16 cellular contexts compared by ENCODE assay signal in the genomic region with DNA sequence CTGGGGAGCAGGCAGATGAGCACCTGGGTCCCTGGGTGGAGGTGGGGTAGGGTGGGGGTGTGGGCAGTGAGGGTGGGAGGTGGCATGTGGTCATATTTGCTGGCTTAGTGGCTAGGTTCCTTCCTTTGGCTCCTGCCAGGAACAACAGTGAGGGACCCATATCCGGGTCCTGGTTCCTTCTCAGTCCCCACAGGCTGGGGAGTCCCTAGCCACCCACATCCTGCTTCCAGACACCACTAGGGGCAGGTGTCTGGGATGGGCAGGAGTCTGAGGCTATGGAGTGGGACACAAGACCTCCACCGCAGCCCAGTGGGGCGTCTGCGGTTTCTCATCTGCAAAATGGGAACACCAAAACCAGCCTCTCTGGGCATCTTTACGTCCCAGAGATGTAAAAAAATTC. TPM values are rescaled to one million over a fixed set of nuclear protein-coding genes. Genes with fewer than 3 reads are reported as not detected.
DNase-seq lines count a peak whose midpoint lies in the region; ATAC-seq and TF ChIP-seq lines count a peak whose summit lies in the region.
"Had no signal": no experiment of that assay in that cellular context is flagged by ENCODE, and none has a peak within 500 bp of the region (broad histone marks: within the 10 kb centered on the region; RNA-seq: fewer than 3 reads in every experiment).

No MANE protein-coding gene starts in this region.

- TF ChIP-seq EP300 in transverse colon (IDR thresholded peaks at IDR 0.05; ENCODE audit: low read depth): no peak

- no peak for TF ChIP-seq POLR2A in transverse colon (IDR thresholded peaks at IDR 0.05)

- TF ChIP-seq CTCF in transverse colon (IDR thresholded peaks at IDR 0.05): peak in 3 of 5 experiments; percentile 19 to 44 (median 28)

- WGBS in transverse colon (ENCODE audit: low coverage in 1 of 2), 2 donors: 88% methylated on average over 4 of the region's 5 CpGs; no CpG with 5 or more reads in 1 of the 2 donors

- no peak overlapping the region for H3K4me3 Mint-ChIP-seq in activated naive CD4-positive, alpha-beta T cell treated with anti-CD3 and anti-CD28 coated beads for 36 hours
- peak overlapping the region; percentile 59 for H3K4me3 Mint-ChIP-seq in T-helper 17 cell
- H3K4me3 Mint-ChIP-seq: nephron had no signal

- H3K9me3 ChIP-seq in T-helper 17 cell (ENCODE audit: control insufficient read depth, low read length, poor library complexity, severe bottlenecking): no peaks in the 10 kb centered on the region
- H3K9me3 ChIP-seq in transverse colon: peaks cover 0 to 6% of the 10 kb centered on the region in 2 donors

- no peak overlapping the region for H3K4me3 ChIP-seq in transverse colon
- H3K4me3 ChIP-seq: breast epithelium, GM23248, tibial nerve had no signal

- ATAC-seq in T-helper 17 cell (no peak), esophagus mucosa (peak; percentile 29), GM21529 (IDR thresholded peaks at IDR 0.05; ENCODE audit: unreplicated experiment) (no peak)
- ATAC-seq: left ventricle myocardium superior had no signal

- no peaks in the 10 kb centered on the region for H3K27me3 Mint-ChIP-seq in activated naive CD4-positive, alpha-beta T cell treated with anti-CD3 and anti-CD28 coated beads for 36 hours (ENCODE audit: low read depth)
- H3K27me3 Mint-ChIP-seq in T-helper 17 cell: no peaks in the 10 kb centered on the region

- in situ Hi-C loops in transverse colon (cut with MboI; ENCODE audit: low pct_ligation_motif_present in 1 of 4, low pct_unique_long_range_greater_than_20kb in 1 of 4, low sequenced_read_pairs in 3 of 4): no loop called here

- no peak overlapping the region for H3K27ac Mint-ChIP-seq in activated naive CD4-positive, alpha-beta T cell treated with anti-CD3 and anti-CD28 coated beads for 36 hours
- peak overlapping the region; percentile 78 for H3K27ac Mint-ChIP-seq in T-helper 17 cell
- H3K27ac Mint-ChIP-seq: nephron had no signal

- intact Hi-C loops in activated naive CD4-positive, alpha-beta T cell treated with anti-CD3 and anti-CD28 coated beads for 36 hours (cut with micrococcal nuclease): no loop called here
- intact Hi-C loops in transverse colon (cut with DNase I; ENCODE audit: low total_unique reads): no loop called here

- CTCF ChIA-PET in activated naive CD4-positive, alpha-beta T cell treated with anti-CD3 and anti-CD28 coated beads for 36 hours (lab: Charles Lee): interaction anchor here (1.2 to 2.5 kb wide), 2 partner anchors 22 to 35 kb away, joined by 5 to 16 read pairs; a partner anchor contains a TSS

- H3K36me3 Mint-ChIP-seq in activated naive CD4-positive, alpha-beta T cell treated with anti-CD3 and anti-CD28 coated beads for 36 hours (ENCODE audit: low read depth): peaks cover 1% of the 10 kb centered on the region
- peaks cover 2% of the 10 kb centered on the region for H3K36me3 Mint-ChIP-seq in T-helper 17 cell (ENCODE audit: low read depth)

- H3K4me1 ChIP-seq in transverse colon: peaks cover 0 to 42% (median 29%) of the 10 kb centered on the region in 4 donors
- H3K4me1 ChIP-seq: breast epithelium, tibial nerve had no signal

- H3K27ac ChIP-seq in transverse colon: peak overlapping the region; percentile 55 to 77 (median 66)
- H3K27ac ChIP-seq: breast epithelium, GM23248, tibial nerve had no signal

- no peaks in the 10 kb centered on the region for H3K36me3 ChIP-seq in transverse colon
- H3K36me3 ChIP-seq: breast epithelium, tibial nerve had no signal

- peaks cover 61% of the 10 kb centered on the region for H3K4me1 Mint-ChIP-seq in activated naive CD4-positive, alpha-beta T cell treated with anti-CD3 and anti-CD28 coated beads for 36 hours (ENCODE audit: low read depth)
- peaks cover 32% of the 10 kb centered on the region for H3K4me1 Mint-ChIP-seq in T-helper 17 cell
- H3K4me1 Mint-ChIP-seq: nephron had no signal

- peaks cover 7% of the 10 kb centered on the region for H3K9me3 Mint-ChIP-seq in activated naive CD4-positive, alpha-beta T cell treated with anti-CD3 and anti-CD28 coated beads for 36 hours

- peaks cover 3% of the 10 kb centered on the region for H3K27me3 ChIP-seq in transverse colon
- H3K27me3 ChIP-seq: tibial nerve had no signal

- peak; percentile 19 for DNase-seq in activated naive CD4-positive, alpha-beta T cell treated with anti-CD3 and anti-CD28 coated beads for 36 hours
- no peak for DNase-seq in activated naive CD4-positive, alpha-beta T cell (lab: John Stamatoyannopoulos, UW)
- DNase-seq in T-helper 17 cell: no peak
- no peak for DNase-seq in transverse colon
- DNase-seq in pons (ENCODE audit: low spot score): no peak
- DNase-seq in putamen (ENCODE audit: low spot score): no peak
- DNase-seq: activated gamma-delta T cell, GM23248, left ventricle myocardium superior, NCI-H2081 treated with DMSO at 0.1 percent for 48 hours, retina had no signal

RNA-seq across cellular contexts. Expression of a gene that starts 0.8 kb away (rescaled TPM):
- 1 to 10 TPM; 3.1 to 3.8 TPM for total RNA-seq in activated naive CD4-positive, alpha-beta T cell treated with anti-CD3 and anti-CD28 coated beads for 36 hours
- total RNA-seq in T-helper 17 cell: 10 to 100 TPM in 1 of 2 donors, 1 to 10 TPM in 1; 9.1 to 10.1 TPM
- total RNA-seq in esophagus mucosa: 25.7 TPM
- total RNA-seq in transverse colon: 1,000 to 10,000 TPM; 1,603 to 6,178 (median 2,329) TPM
- total RNA-seq: GM23248 had no signal

RNA-seq across cellular contexts. Expression of a gene that starts 35.7 kb away (rescaled TPM):
- total RNA-seq in activated naive CD4-positive, alpha-beta T cell treated with anti-CD3 and anti-CD28 coated beads for 36 hours: 10 to 100 TPM; 79.7 to 82.1 TPM
- total RNA-seq in T-helper 17 cell: 10 to 100 TPM; 82.2 to 87.5 TPM
- total RNA-seq in esophagus mucosa: 56.7 TPM
- 10 to 100 TPM; 46.4 to 83.4 (median 77.5) TPM for total RNA-seq in transverse colon

Comparison
In these comparisons a context has a peak if more than half of its experiments do, and no peak if none do; other contexts are left out.
1. RNA of a gene that starts 0.8 kb away (total RNA-seq): 1,603 to 6,178 TPM in transverse colon; 25.7 TPM in esophagus mucosa (single experiment), 9.1 to 10.1 TPM in T-helper 17 cell and 3.1 to 3.8 TPM in activated naive CD4-positive, alpha-beta T cell treated with anti-CD3 and anti-CD28 coated beads for 36 hours; every median in the first group is over 10 times any median in the second.